10 cellular contexts compared by ENCODE assay signal in genomic region chr15:50828610-50829206, GRCh38.
A peak's percentile ranks its signal among the peaks of the same experiment; 100 is the strongest.
DNase-seq lines count a peak whose midpoint lies in the region; ATAC-seq and TF ChIP-seq lines count a peak whose summit lies in the region.
"Had no signal": no experiment of that assay in that cellular context is flagged by ENCODE, and none has a peak within 500 bp of the region (broad histone marks: within the 10 kb centered on the region; RNA-seq: fewer than 3 reads in every experiment).

No MANE protein-coding gene starts in this region.

- H3K27ac Mint-ChIP-seq in natural killer cell treated with Interleukin-12 subunit alpha and Interleukin-12 subunit beta and Interleukin-15 and Interleukin-18, amount 100 ng/mL, for 72 hours: no peak overlapping the region

- H3K36me3 Mint-ChIP-seq in natural killer cell treated with Interleukin-12 subunit alpha and Interleukin-12 subunit beta and Interleukin-15 and Interleukin-18, amount 100 ng/mL, for 72 hours: no peaks in the 10 kb centered on the region

- DNase-seq in HFF-Myc (ENCODE audit: extremely low read depth, low read depth): peak; percentile 48
- DNase-seq in SK-MEL-5 (ENCODE audit: low read depth, low spot score): peak; percentile 76
- peak; percentile 75 for DNase-seq in glomerular visceral epithelial cell (ENCODE audit: extremely low spot score)
- DNase-seq in skeletal muscle cell (ENCODE audit: low read depth): peak; percentile 84
- no peak for DNase-seq in HUDEP-2 (lab: John Stamatoyannopoulos, UW; ENCODE audit: unreplicated experiment in 76 of 76)
- no peak for DNase-seq in natural killer cell treated with Interleukin-12 subunit alpha and Interleukin-12 subunit beta and Interleukin-15 and Interleukin-18, amount 100 ng/mL, for 72 hours (ENCODE audit: low spot score)
- no peak for DNase-seq in NCI-H2107 treated with DMSO at 0.1 percent for 48 hours (lab: John Stamatoyannopoulos, UW; ENCODE audit: unreplicated experiment)
- DNase-seq in NCI-H1436 treated with DMSO at 0.1 percent for 48 hours (lab: John Stamatoyannopoulos, UW): no peak
- DNase-seq: activated CD4-positive, alpha-beta T cell treated with anti-CD3 and anti-CD28 coated beads for 48 hours; stimulated activated CD4-positive, alpha-beta T cell treated with anti-CD3 and anti-CD28 coated beads, Interleukin-12 subunit alpha, Interleukin-12 subunit beta, amount 100 ng/mL, for 4 hours had no signal

- no peaks in the 10 kb centered on the region for H3K4me1 Mint-ChIP-seq in natural killer cell treated with Interleukin-12 subunit alpha and Interleukin-12 subunit beta and Interleukin-15 and Interleukin-18, amount 100 ng/mL, for 72 hours (ENCODE audit: low read depth in 2 of 2)

- no peaks in the 10 kb centered on the region for H3K9me3 Mint-ChIP-seq in natural killer cell treated with Interleukin-12 subunit alpha and Interleukin-12 subunit beta and Interleukin-15 and Interleukin-18, amount 100 ng/mL, for 72 hours

- no peak for TF ChIP-seq CTCF in HFF-Myc (IDR thresholded peaks at IDR 0.05; ENCODE audit: low read depth, low read length, missing control alignments)

- no peak for ATAC-seq in natural killer cell treated with Interleukin-12 subunit alpha and Interleukin-12 subunit beta and Interleukin-15 and Interleukin-18, amount 100 ng/mL, for 72 hours

- peaks cover 12 to 15% of the 10 kb centered on the region in 2 donors for H3K27me3 Mint-ChIP-seq in natural killer cell treated with Interleukin-12 subunit alpha and Interleukin-12 subunit beta and Interleukin-15 and Interleukin-18, amount 100 ng/mL, for 72 hours

- in situ Hi-C loops in SK-MEL-5 (cut with HindIII; ENCODE audit: low pct_unique_long_range_greater_than_20kb, low sequenced_read_pairs): no loop called here

- H3K4me3 ChIP-seq in HFF-Myc (replicated peaks; ENCODE audit: low read depth, low read length): no peak overlapping the region
- no peak overlapping the region for H3K4me3 ChIP-seq in skeletal muscle cell (ENCODE audit: low read depth, low read length)

- H3K4me3 Mint-ChIP-seq in natural killer cell treated with Interleukin-12 subunit alpha and Interleukin-12 subunit beta and Interleukin-15 and Interleukin-18, amount 100 ng/mL, for 72 hours: no peak overlapping the region

Comparison
In these comparisons a context has a peak if more than half of its experiments do, and no peak if none do; other contexts are left out.
1. DNase-seq: peak in HFF-Myc (single experiment), SK-MEL-5 (single experiment), glomerular visceral epithelial cell (single experiment) and skeletal muscle cell (single experiment); none in HUDEP-2 (0 of 76), natural killer cell treated with Interleukin-12 subunit alpha and Interleukin-12 subunit beta and Interleukin-15 and Interleukin-18, amount 100 ng/mL, for 72 hours (single experiment), NCI-H2107 treated with DMSO at 0.1 percent for 48 hours (single experiment) and NCI-H1436 treated with DMSO at 0.1 percent for 48 hours (single experiment).